2 cellular contexts compared by ENCODE assay signal in the genomic region with DNA sequence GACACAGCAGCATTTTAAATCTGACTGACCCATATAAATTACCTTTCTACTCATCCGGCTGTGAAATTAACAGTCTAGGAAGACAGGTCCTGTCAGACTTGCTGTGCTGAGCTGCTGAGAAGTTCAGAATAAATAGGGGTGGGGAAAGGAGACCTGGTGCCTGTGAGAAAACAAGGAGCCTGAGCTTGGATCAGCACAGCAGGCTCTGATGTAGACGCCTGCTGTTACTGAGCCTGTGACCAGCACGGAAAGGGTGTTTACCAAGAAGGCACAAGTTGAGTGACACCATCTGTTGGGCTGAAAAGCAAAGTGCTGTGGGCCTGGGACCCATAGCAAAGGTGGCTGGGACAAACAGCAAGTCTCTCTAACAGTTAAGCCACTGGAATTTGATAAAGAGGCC.
TF ChIP-seq lines count a peak whose summit lies in the region.

No MANE protein-coding gene starts in this region.

TF ChIP-seq in GM23338, 12 proteins besides CTCF, POLR2A, EP300 and RAD21:
- TF ChIP-seq JUNB (IDR thresholded peaks at IDR 0.05; ENCODE audit: unreplicated experiment) (no peak), EZH2phosphoT487 (IDR thresholded peaks at IDR 0.05; ENCODE audit: unreplicated experiment) (no peak), ZNF331 (CRISPR knock-in tag; IDR thresholded peaks at IDR 0.05; ENCODE audit: low read depth) (no peak), ZNF114 (CRISPR knock-in tag; IDR thresholded peaks at IDR 0.05) (no peak), STAT1 (IDR thresholded peaks at IDR 0.05; ENCODE audit: unreplicated experiment) (no peak), NANOG (IDR thresholded peaks at IDR 0.05; ENCODE audit: borderline replicate concordance) (no peak), REST (IDR thresholded peaks at IDR 0.05; ENCODE audit: unreplicated experiment) (no peak)
- TF ChIP-seq, protein P1, sequence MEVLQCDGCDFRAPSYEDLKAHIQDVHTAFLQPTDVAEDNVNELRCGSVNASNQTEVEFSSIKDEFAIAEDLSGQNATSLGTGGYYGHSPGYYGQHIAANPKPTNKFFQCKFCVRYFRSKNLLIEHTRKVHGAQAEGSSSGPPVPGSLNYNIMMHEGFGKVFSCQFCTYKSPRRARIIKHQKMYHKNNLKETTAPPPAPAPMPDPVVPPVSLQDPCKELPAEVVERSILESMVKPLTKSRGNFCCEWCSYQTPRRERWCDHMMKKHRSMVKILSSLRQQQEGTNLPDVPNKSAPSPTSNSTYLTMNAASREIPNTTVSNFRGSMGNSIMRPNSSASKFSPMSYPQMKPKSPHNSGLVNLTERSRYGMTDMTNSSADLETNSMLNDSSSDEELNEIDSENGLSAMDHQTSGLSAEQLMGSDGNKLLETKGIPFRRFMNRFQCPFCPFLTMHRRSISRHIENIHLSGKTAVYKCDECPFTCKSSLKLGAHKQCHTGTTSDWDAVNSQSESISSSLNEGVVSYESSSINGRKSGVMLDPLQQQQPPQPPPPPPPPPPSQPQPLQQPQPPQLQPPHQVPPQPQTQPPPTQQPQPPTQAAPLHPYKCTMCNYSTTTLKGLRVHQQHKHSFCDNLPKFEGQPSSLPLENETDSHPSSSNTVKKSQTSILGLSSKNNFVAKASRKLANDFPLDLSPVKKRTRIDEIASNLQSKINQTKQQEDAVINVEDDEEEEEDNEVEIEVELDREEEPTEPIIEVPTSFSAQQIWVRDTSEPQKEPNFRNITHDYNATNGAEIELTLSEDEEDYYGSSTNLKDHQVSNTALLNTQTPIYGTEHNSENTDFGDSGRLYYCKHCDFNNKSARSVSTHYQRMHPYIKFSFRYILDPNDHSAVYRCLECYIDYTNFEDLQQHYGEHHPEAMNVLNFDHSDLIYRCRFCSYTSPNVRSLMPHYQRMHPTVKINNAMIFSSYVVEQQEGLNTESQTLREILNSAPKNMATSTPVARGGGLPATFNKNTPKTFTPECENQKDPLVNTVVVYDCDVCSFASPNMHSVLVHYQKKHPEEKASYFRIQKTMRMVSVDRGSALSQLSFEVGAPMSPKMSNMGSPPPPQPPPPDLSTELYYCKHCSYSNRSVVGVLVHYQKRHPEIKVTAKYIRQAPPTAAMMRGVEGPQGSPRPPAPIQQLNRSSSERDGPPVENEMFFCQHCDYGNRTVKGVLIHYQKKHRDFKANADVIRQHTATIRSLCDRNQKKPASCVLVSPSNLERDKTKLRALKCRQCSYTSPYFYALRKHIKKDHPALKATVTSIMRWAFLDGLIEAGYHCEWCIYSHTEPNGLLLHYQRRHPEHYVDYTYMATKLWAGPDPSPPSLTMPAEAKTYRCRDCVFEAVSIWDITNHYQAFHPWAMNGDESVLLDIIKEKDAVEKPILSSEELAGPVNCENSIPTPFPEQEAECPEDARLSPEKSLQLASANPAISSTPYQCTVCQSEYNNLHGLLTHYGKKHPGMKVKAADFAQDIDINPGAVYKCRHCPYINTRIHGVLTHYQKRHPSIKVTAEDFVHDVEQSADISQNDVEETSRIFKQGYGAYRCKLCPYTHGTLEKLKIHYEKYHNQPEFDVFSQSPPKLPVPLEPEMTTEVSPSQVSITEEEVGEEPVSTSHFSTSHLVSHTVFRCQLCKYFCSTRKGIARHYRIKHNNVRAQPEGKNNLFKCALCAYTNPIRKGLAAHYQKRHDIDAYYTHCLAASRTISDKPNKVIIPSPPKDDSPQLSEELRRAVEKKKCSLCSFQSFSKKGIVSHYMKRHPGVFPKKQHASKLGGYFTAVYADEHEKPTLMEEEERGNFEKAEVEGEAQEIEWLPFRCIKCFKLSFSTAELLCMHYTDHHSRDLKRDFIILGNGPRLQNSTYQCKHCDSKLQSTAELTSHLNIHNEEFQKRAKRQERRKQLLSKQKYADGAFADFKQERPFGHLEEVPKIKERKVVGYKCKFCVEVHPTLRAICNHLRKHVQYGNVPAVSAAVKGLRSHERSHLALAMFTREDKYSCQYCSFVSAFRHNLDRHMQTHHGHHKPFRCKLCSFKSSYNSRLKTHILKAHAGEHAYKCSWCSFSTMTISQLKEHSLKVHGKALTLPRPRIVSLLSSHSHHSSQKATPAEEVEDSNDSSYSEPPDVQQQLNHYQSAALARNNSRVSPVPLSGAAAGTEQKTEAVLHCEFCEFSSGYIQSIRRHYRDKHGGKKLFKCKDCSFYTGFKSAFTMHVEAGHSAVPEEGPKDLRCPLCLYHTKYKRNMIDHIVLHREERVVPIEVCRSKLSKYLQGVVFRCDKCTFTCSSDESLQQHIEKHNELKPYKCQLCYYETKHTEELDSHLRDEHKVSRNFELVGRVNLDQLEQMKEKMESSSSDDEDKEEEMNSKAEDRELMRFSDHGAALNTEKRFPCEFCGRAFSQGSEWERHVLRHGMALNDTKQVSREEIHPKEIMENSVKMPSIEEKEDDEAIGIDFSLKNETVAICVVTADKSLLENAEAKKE (CRISPR knock-in tag; IDR thresholded peaks at IDR 0.05) = no peak
TF ChIP-seq in GM23338: peak in this region for 0.

TF ChIP-seq in K562, 482 proteins besides CTCF, POLR2A, EP300 and RAD21:
- TF ChIP-seq HDAC6 (IDR thresholded peaks at IDR 0.05; ENCODE audit: low read depth, low read length) (no peak), ETV1 (tag; conservative IDR thresholded peaks at IDR 0.05; ENCODE audit: low read depth) (no peak), SRSF9 (IDR thresholded peaks at IDR 0.05; ENCODE audit: borderline replicate concordance, low read depth, low read length) (no peak), ZC3H8 (IDR thresholded peaks at IDR 0.05) (no peak), TFAP4 (CRISPR knock-in tag; IDR thresholded peaks at IDR 0.05; ENCODE audit: borderline replicate concordance) (no peak), GABPB1 (CRISPR knock-in tag; IDR thresholded peaks at IDR 0.05) (no peak)
